Comparison of ENCODE assay signal across 9 cellular contexts in genomic region chr10:52004342-52004949, GRCh38.
DNase-seq lines count a peak whose midpoint lies in the region; ATAC-seq and TF ChIP-seq lines count a peak whose summit lies in the region.
"Had no signal": no experiment of that assay in that cellular context is flagged by ENCODE, and none has a peak within 500 bp of the region (broad histone marks: within the 10 kb centered on the region; RNA-seq: fewer than 3 reads in every experiment).

No MANE protein-coding gene starts in this region.

- no peaks in the 10 kb centered on the region for H3K36me3 Mint-ChIP-seq in activated naive CD4-positive, alpha-beta T cell treated with anti-CD3 and anti-CD28 coated beads for 36 hours (ENCODE audit: low read depth)

- no peak overlapping the region for H3K4me3 Mint-ChIP-seq in activated naive CD4-positive, alpha-beta T cell treated with anti-CD3 and anti-CD28 coated beads for 36 hours

- H3K9ac ChIP-seq in OCI-LY3 (ENCODE audit: low read length): no peak overlapping the region
- H3K9ac ChIP-seq: BLaER1 treated with 17β-estradiol and CSF1 and Interleukin-3, amounts not matched to agents 10 nM and 100 nM had no signal

- H3K79me2 ChIP-seq in OCI-LY3 (ENCODE audit: low read length): no peaks in the 10 kb centered on the region

- H2AFZ ChIP-seq in OCI-LY3 (ENCODE audit: low read depth, low read length): no peak overlapping the region

- CTCF ChIA-PET in activated naive CD4-positive, alpha-beta T cell treated with anti-CD3 and anti-CD28 coated beads for 36 hours (lab: Charles Lee): interaction anchor here (0.7 to 1.7 kb wide), 5 partner anchors 10 to 615 kb away, joined by 3 to 5 read pairs (median 4); no protein-coding TSS in a partner anchor

- H3K27ac ChIP-seq in OCI-LY3 (ENCODE audit: low read length): no peak overlapping the region
- H3K27ac ChIP-seq: BLaER1 treated with 17β-estradiol and CSF1 and Interleukin-3, amounts not matched to agents 10 nM and 100 nM had no signal

- no peak for TF ChIP-seq POLR2A in erythroblast (IDR thresholded peaks at IDR 0.05; ENCODE audit: low read length)

- intact Hi-C loops in activated naive CD4-positive, alpha-beta T cell treated with anti-CD3 and anti-CD28 coated beads for 36 hours (cut with micrococcal nuclease): loop anchor here (1.0 to 10.0 kb wide), 3 partner anchors 615 to 993 kb away; no protein-coding TSS in a partner anchor

- peak; percentile 81 for ATAC-seq in HG02973 (IDR thresholded peaks at IDR 0.05; ENCODE audit: unreplicated experiment)

- DNase-seq in NCI-H146 (lab: John Stamatoyannopoulos, UW) (peak; percentile 0), NCI-H146 treated with DMSO at 0.1 percent for 48 hours (lab: John Stamatoyannopoulos, UW; ENCODE audit: unreplicated experiment) (no peak), erythroblast (lab: John Stamatoyannopoulos, UW) (peak; percentile 4 to 25), pons (ENCODE audit: low spot score) (peak; percentile 53), RPMI8226 (no peak)
- DNase-seq in activated naive CD4-positive, alpha-beta T cell treated with anti-CD3 and anti-CD28 coated beads for 36 hours: no peak

- H3K4me1 ChIP-seq in OCI-LY3 (ENCODE audit: low read length): no peaks in the 10 kb centered on the region
- H3K4me1 ChIP-seq: BLaER1 treated with 17β-estradiol and CSF1 and Interleukin-3, amounts not matched to agents 10 nM and 100 nM had no signal

- no peak overlapping the region for H3K4me3 ChIP-seq in OCI-LY3 (ENCODE audit: low read length)
- H3K4me3 ChIP-seq: BLaER1 treated with 17β-estradiol and CSF1 and Interleukin-3, amounts not matched to agents 10 nM and 100 nM had no signal

- H3K9me3 ChIP-seq in OCI-LY3 (ENCODE audit: insufficient read depth, low read length): no peaks in the 10 kb centered on the region

- H3K27ac Mint-ChIP-seq in activated naive CD4-positive, alpha-beta T cell treated with anti-CD3 and anti-CD28 coated beads for 36 hours: no peak overlapping the region

- H3K4me2 ChIP-seq in OCI-LY3 (ENCODE audit: low read length): no peak overlapping the region
- H3K4me2 ChIP-seq: BLaER1 treated with 17β-estradiol and CSF1 and Interleukin-3, amounts not matched to agents 10 nM and 100 nM had no signal

- H3K27me3 ChIP-seq in OCI-LY3 (ENCODE audit: low read depth, low read length): no peaks in the 10 kb centered on the region
- H3K27me3 ChIP-seq: BLaER1 treated with 17β-estradiol and CSF1 and Interleukin-3, amounts not matched to agents 10 nM and 100 nM had no signal

- H3K36me3 ChIP-seq in OCI-LY3 (replicated peaks; ENCODE audit: low read depth, low read length): no peaks in the 10 kb centered on the region
- H3K36me3 ChIP-seq: BLaER1 treated with 17β-estradiol and CSF1 and Interleukin-3, amounts not matched to agents 10 nM and 100 nM had no signal

- H3K4me1 Mint-ChIP-seq in activated naive CD4-positive, alpha-beta T cell treated with anti-CD3 and anti-CD28 coated beads for 36 hours (ENCODE audit: low read depth): no peaks in the 10 kb centered on the region

- H3K9me3 Mint-ChIP-seq in activated naive CD4-positive, alpha-beta T cell treated with anti-CD3 and anti-CD28 coated beads for 36 hours: no peaks in the 10 kb centered on the region

- H4K20me1 ChIP-seq in OCI-LY3 (ENCODE audit: insufficient read depth, low read length): no peaks in the 10 kb centered on the region
- H4K20me1 ChIP-seq: BLaER1 treated with 17β-estradiol and CSF1 and Interleukin-3, amounts not matched to agents 10 nM and 100 nM had no signal

- TF ChIP-seq CTCF in OCI-LY3 (IDR thresholded peaks at IDR 0.05; ENCODE audit: low read depth, low read length): peak; percentile 54

- H3K27me3 Mint-ChIP-seq in activated naive CD4-positive, alpha-beta T cell treated with anti-CD3 and anti-CD28 coated beads for 36 hours (ENCODE audit: low read depth): peaks cover 3% of the 10 kb centered on the region

Comparison
In these comparisons a context has a peak if more than half of its experiments do, and no peak if none do; other contexts are left out.
1. DNase-seq: peak in NCI-H146 (single experiment), erythroblast (2 of 2) and pons (single experiment); none in NCI-H146 treated with DMSO at 0.1 percent for 48 hours (single experiment), activated naive CD4-positive, alpha-beta T cell treated with anti-CD3 and anti-CD28 coated beads for 36 hours (single experiment) and RPMI8226 (single experiment).